24 cellular contexts compared by ENCODE assay signal in the genomic region with DNA sequence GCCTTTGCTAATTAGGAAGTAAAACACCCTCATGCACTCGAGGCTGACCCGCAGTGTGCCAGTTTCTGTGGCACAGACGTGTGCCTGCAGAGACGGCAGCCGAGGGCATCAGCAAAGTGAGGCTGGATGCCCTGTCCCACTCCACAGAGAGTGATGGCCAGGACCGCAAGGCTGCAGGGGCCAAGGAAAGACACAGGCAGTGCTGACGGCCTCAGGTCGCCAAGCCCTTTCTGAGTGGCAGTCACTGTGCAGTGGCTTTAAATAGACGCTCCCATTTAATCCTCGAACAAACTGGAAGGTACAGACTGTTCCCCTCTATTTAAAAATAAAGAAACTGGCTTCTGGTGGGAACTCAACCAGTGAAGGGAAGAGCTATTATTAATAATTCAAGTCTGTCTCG.
"Had no signal": no experiment of that assay in that cellular context is flagged by ENCODE, and none has a peak within 500 bp of the region (broad histone marks: within the 10 kb centered on the region; RNA-seq: fewer than 3 reads in every experiment).

No MANE protein-coding gene starts in this region.

- H3K9me3 ChIP-seq: MG63, Peyer's patch had no signal

- H3K27me3 ChIP-seq: MG63, Peyer's patch had no signal

- H3K4me3 ChIP-seq: MG63, Peyer's patch had no signal

- H3K4me1 ChIP-seq: Peyer's patch had no signal

- DNase-seq: activated B cell treated with CpG ODN at 0.5 μM for 24 hours; activated CD4-positive, alpha-beta T cell treated with anti-CD3 and anti-CD28 coated beads for 1 hour; activated CD4-positive, alpha-beta T cell treated with anti-CD3 and anti-CD28 coated beads, Interleukin-2, amount 10 ng/mL, durations not matched to agents 24 days and 14 days; activated CD4-positive, alpha-beta T cell treated with anti-CD3 and anti-CD28 coated beads, Interleukin-2, amount 50 U/mL, for 48 hours; activated CD8-positive, alpha-beta memory T cell treated with anti-CD3 and anti-CD28 coated beads, Interleukin-2, amount 10 ng/mL, durations not matched to agents 7 days and 5 days; activated effector memory CD4-positive, alpha-beta T cell treated with anti-CD3 and anti-CD28 coated beads, Interleukin-2, amount 50 U/mL, for 16 hours; activated naive CD4-positive, alpha-beta T cell treated with anti-CD3 and anti-CD28 coated beads for 36 hours; activated naive CD8-positive, alpha-beta T cell treated with anti-CD3 and anti-CD28 coated beads for 36 hours; activated T-cell treated with anti-CD3 and anti-CD28 coated beads, Interleukin-2, amount 50 U/mL, for 24 hours; MG63; MV-4-11; NCI-H1105; NCI-H1436; NCI-H1694 treated with DMSO at 0.1 percent for 48 hours; NCI-H2029 treated with DMSO at 0.1 percent for 48 hours; NCI-H345; NCI-H510A treated with DMSO at 0.1 percent for 48 hours; NCI-H69; NK-92 treated with Interleukin-12 subunit alpha and Interleukin-12 subunit beta, amount 100 ng/mL, for 24 hours; Peyer's patch; SHP77 treated with DMSO at 0.1 percent for 48 hours had no signal

- ATAC-seq: activated CD8-positive, alpha-beta memory T cell treated with anti-CD3 and anti-CD28 coated beads, Interleukin-2, amount 10 ng/mL, durations not matched to agents 7 days and 5 days; HepG2 had no signal

- H3K36me3 ChIP-seq: MG63, Peyer's patch had no signal

- H3K27ac ChIP-seq: KMS-11, Peyer's patch, RWPE1 had no signal
